Comparison of ENCODE assay signal across 8 cellular contexts in the genomic region with DNA sequence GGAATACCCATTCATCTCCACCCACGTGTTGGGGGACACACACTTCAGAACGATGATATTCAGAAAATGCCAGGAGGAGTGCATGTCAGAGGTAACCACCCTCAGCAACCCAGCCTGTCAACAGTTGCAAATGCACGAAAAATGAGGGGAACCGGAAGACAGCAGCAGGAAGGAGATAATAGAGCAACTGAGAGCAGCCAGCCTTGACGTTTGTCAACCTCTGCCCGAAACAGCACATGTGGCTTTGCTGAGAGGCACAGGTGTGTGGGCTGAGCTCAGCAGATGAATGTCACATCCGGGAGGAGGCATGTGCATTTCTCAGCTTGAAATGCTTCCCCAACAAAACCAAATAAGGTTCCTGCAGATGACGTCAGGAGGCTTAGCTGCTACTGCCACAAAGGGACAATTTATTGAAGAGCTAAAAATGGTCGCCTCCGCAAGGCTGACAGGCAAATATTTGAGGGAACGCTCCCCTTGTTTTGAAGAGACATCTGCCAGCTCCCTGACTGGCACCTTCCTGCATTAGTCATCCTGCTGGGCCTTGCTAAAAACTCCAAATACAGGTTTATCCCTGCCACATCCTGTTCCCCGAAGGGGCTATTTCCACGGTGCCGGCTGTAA.
DNase-seq lines count a peak whose midpoint lies in the region; FAIRE-seq and TF ChIP-seq lines count a peak whose summit lies in the region.

No MANE protein-coding gene starts in this region.

- FAIRE-seq in GM12892 (lab: Jason Lieb, UNC), result peak; percentile 99
- FAIRE-seq in small intestine (lab: Jason Lieb, UNC), result no peak

- TF ChIP-seq EP300 in suprapubic skin (IDR thresholded peaks at IDR 0.05), result no peak

- TF ChIP-seq CTCF in suprapubic skin (IDR thresholded peaks at IDR 0.05), result no peak

- H3K36me3 ChIP-seq in thymus (ENCODE audit: control insufficient read depth, insufficient read depth) (no peaks in the 10 kb centered on the region), suprapubic skin (no peaks in the 10 kb centered on the region), small intestine (ENCODE audit: control insufficient read depth in 2 of 2, insufficient read depth in 2 of 2, low read length in 2 of 2) (no peaks in the 10 kb centered on the region)

- peak; percentile 60 for DNase-seq in GM12892 (ENCODE audit: insufficient read length)
- DNase-seq in H4 (ENCODE audit: low spot score), result peak; percentile 51
- peak; percentile 73 for DNase-seq in NCI-H2029 (lab: John Stamatoyannopoulos, UW)
- peak; percentile 15 to 19 for DNase-seq in activated CD8-positive, alpha-beta memory T cell treated with anti-CD3 and anti-CD28 coated beads for 1 hour (ENCODE audit: extremely low read depth in 1 of 2, low read depth in 1 of 2)
- peak; percentile 72 for DNase-seq in left kidney (ENCODE audit: low read depth, low spot score)
- no peak for DNase-seq in suprapubic skin (ENCODE audit: low spot score in 2 of 2)
- DNase-seq in small intestine, result no peak

- peak overlapping the region; percentile 89 for H3K27ac ChIP-seq in thymus (ENCODE audit: low read depth)
- H3K27ac ChIP-seq in suprapubic skin, result no peak overlapping the region
- H3K27ac ChIP-seq in small intestine (ENCODE audit: low read depth in 1 of 2, low read length in 1 of 2), result peak overlapping the region in 1 of 2 donors; percentile 17

- H3K4me3 ChIP-seq in thymus (ENCODE audit: low read length) (no peak overlapping the region), suprapubic skin (no peak overlapping the region), small intestine (ENCODE audit: low read depth in 1 of 2, low read length in 2 of 2) (no peak overlapping the region)

- H3K4me1 ChIP-seq in thymus (ENCODE audit: control insufficient read depth, insufficient read depth, low read length) (peaks cover 7% of the 10 kb centered on the region), suprapubic skin (peaks cover 7% of the 10 kb centered on the region), small intestine (ENCODE audit: control insufficient read depth in 2 of 2, insufficient read depth in 1 of 2, low read depth in 1 of 2, low read length in 1 of 2) (no peaks in the 10 kb centered on the region)

- 11% methylated on average over 14 of the region's 14 CpGs for WGBS in thymus
- 17% methylated on average over 14 of the region's 14 CpGs for WGBS in suprapubic skin
- 40 to 75% (median 50%) methylated on average over 14 of the region's 14 CpGs for WGBS in small intestine, 3 donors

- H3K27me3 ChIP-seq in thymus (ENCODE audit: control insufficient read depth, insufficient read depth) (no peaks in the 10 kb centered on the region), suprapubic skin (no peaks in the 10 kb centered on the region), small intestine (ENCODE audit: control insufficient read depth in 2 of 2, insufficient read depth in 2 of 2, low read length in 2 of 2) (no peaks in the 10 kb centered on the region)

- TF ChIP-seq POLR2A in GM12892 (IDR thresholded peaks at IDR 0.05; ENCODE audit: low read depth, low read length) (peak; percentile 55), suprapubic skin (IDR thresholded peaks at IDR 0.05) (no peak)

- H3K9me3 ChIP-seq in thymus (ENCODE audit: control insufficient read depth) (no peaks in the 10 kb centered on the region), suprapubic skin (no peaks in the 10 kb centered on the region), small intestine (ENCODE audit: control insufficient read depth, low read depth) (no peaks in the 10 kb centered on the region)

Comparison
In these comparisons a context has a peak if more than half of its experiments do, and no peak if none do; other contexts are left out.
1. DNase-seq: peak in GM12892 (single experiment), H4 (single experiment), NCI-H2029 (single experiment), activated CD8-positive, alpha-beta memory T cell treated with anti-CD3 and anti-CD28 coated beads for 1 hour (2 of 2) and left kidney (single experiment); none in suprapubic skin (0 of 2) and small intestine (single experiment).